In genomic region chr22:38699143-38699542, GRCh38 we compare ENCODE assay signal across 8 cellular contexts. TPM values are rescaled to one million over a fixed set of nuclear protein-coding genes. Genes with fewer than 3 reads are reported as not detected.
A peak's percentile ranks its signal among the peaks of the same experiment; 100 is the strongest.
DNase-seq lines count a peak whose midpoint lies in the region; ATAC-seq and TF ChIP-seq lines count a peak whose summit lies in the region.

No MANE protein-coding gene starts in this region.

- H3K27ac ChIP-seq in SK-N-MC: no peak overlapping the region
- H3K27ac ChIP-seq in esophagus squamous epithelium: peak overlapping the region; percentile 96 to 99 (median 99)

- TF ChIP-seq CTCF in esophagus squamous epithelium (IDR thresholded peaks at IDR 0.05) (no peak), retinal pigment epithelial cell (conservative IDR thresholded peaks at IDR 0.05; ENCODE audit: low read depth, low read length) (no peak)

- no peak for ATAC-seq in GM18502 (IDR thresholded peaks at IDR 0.05; ENCODE audit: poor library complexity, unreplicated experiment)
- ATAC-seq in HG03175 (IDR thresholded peaks at IDR 0.05; ENCODE audit: unreplicated experiment): no peak
- no peak for ATAC-seq in HG02938 (IDR thresholded peaks at IDR 0.05; ENCODE audit: unreplicated experiment)

- H3K9me3 ChIP-seq in SK-N-MC (ENCODE audit: low read depth, low read length) (no peaks in the 10 kb centered on the region), esophagus squamous epithelium (no peaks in the 10 kb centered on the region)

- in situ Hi-C loops in G401 (cut with HindIII; ENCODE audit: low sequenced_read_pairs): no loop called here

- H3K9ac ChIP-seq in SK-N-MC (ENCODE audit: insufficient read length): peak overlapping the region; percentile 97

- TF ChIP-seq POLR2A in esophagus squamous epithelium (IDR thresholded peaks at IDR 0.05): no peak

- WGBS in esophagus squamous epithelium, 2 donors: 25 to 33% methylated on average over 5 of the region's 5 CpGs

- intact Hi-C loops in esophagus squamous epithelium (cut with DNase I): no loop called here

- H3K27me3 ChIP-seq in esophagus squamous epithelium: no peaks in the 10 kb centered on the region

- H3K4me1 ChIP-seq in esophagus squamous epithelium: peaks cover 35 to 65% (median 53%) of the 10 kb centered on the region in 3 donors

- H3K36me3 ChIP-seq in SK-N-MC (ENCODE audit: insufficient read depth, low read length) (peaks cover 16% of the 10 kb centered on the region), esophagus squamous epithelium (peaks cover 0 to 7% (median 3%) of the 10 kb centered on the region in 3 donors)

- H3K4me3 ChIP-seq in SK-N-MC (peak overlapping the region; percentile 98), esophagus squamous epithelium (peak overlapping the region; percentile 59 to 84 (median 75)), retinal pigment epithelial cell (ENCODE audit: low read length) (peak overlapping the region; percentile 67)

- DNase-seq in G401 (ENCODE audit: low spot score) (peak; percentile 17), SK-N-MC (ENCODE audit: low read depth, low spot score) (no peak), esophagus squamous epithelium (lab: John Stamatoyannopoulos, UW) (no peak), retinal pigment epithelial cell (ENCODE audit: low read depth) (no peak)
- no peak for DNase-seq in activated effector memory CD4-positive, alpha-beta T cell treated with anti-CD3 and anti-CD28 coated beads, Interleukin-2, amount 50 U/mL, for 16 hours

RNA-seq across cellular contexts. Expression of gene JOSD1, which starts 1.6 kb away (rescaled TPM):
- 33.3 and 41.4 TPM in 2 replicates for total RNA-seq in G401 (2014; rRNA removed; shearing (Covaris generic))
- 10 to 100 TPM; 27.8 to 48.8 (median 33.1) TPM for total RNA-seq in esophagus squamous epithelium

RNA-seq across cellular contexts. Expression of gene GTPBP1, which starts 6.6 kb away (rescaled TPM):
- 30.5 and 35.9 TPM in 2 replicates for total RNA-seq in G401 (2014; rRNA removed; shearing (Covaris generic))
- 10 to 100 TPM; 15.3 to 37.4 (median 32.0) TPM for total RNA-seq in esophagus squamous epithelium

RNA-seq across cellular contexts. Expression of gene TOMM22, which starts 17.4 kb away (rescaled TPM):
- total RNA-seq in G401 (2014; rRNA removed; shearing (Covaris generic)): 131 and 138 TPM in 2 replicates
- 10 to 100 TPM; 23.4 to 73.7 (median 57.2) TPM for total RNA-seq in esophagus squamous epithelium

RNA-seq across cellular contexts. Expression of gene CBY1, which starts 42.7 kb away (rescaled TPM):
- total RNA-seq in G401 (2014; rRNA removed; shearing (Covaris generic)): 34.2 and 47.6 TPM in 2 replicates
- 10 to 100 TPM in 3 of 4 donors, 1 to 10 TPM in 1; 8.7 to 21.1 (median 13.1) TPM for total RNA-seq in esophagus squamous epithelium

RNA-seq across cellular contexts. Expression of gene FAM227A, which starts 43.0 kb away (rescaled TPM):
- total RNA-seq in G401 (2014; rRNA removed; shearing (Covaris generic)): 0.37 and 0.41 TPM in 2 replicates
- 1 to 10 TPM in 1 of 4 donors, under 1 TPM in 3; 0.04 to 1.0 (median 0.12) TPM for total RNA-seq in esophagus squamous epithelium
